In the genomic region with DNA sequence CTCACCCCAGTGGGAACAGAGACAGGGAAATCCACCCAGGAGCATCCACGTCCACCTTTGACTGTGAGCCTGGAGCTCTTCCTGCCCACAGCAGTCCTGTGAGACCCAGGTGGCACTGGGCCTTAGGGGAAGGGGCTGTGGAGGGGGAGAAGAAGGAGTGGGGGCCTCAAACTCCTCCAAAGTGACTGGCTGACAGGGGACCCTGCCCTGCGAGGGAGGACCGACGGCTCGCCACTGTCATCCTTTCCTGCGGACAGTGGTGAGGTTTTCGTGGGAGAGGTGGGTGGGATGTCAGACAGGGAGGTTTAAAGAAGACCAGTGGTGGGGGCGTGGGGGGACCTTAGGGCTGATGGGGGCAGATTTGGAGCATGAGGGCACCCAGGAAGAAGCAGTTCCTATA, we compare ENCODE assay signal across 22 cellular contexts.
"Had no signal": no experiment of that assay in that cellular context is flagged by ENCODE, and none has a peak within 500 bp of the region (broad histone marks: within the 10 kb centered on the region; RNA-seq: fewer than 3 reads in every experiment).

No MANE protein-coding gene starts in this region.

- H3K27me3 ChIP-seq: esophagus muscularis mucosa, gastroesophageal sphincter, pancreas, right lobe of liver, testis had no signal

- H3K27ac ChIP-seq: foreskin keratinocyte, heart left ventricle, neutrophil, pancreas, right lobe of liver, testis, tibial artery had no signal

- H3K4me2 ChIP-seq: smooth muscle cell had no signal

- ATAC-seq: foreskin keratinocyte; gastroesophageal sphincter; naive thymus-derived CD4-positive, alpha-beta T cell; pancreas; stimulated activated memory B cell treated with anti-CD40 and anti-IgM and Interleukin-4, amounts not matched to agents 10 μg/mL and 1 μg/mL and 100 μg/mL, for 72 hours; stimulated activated naive CD8-positive, alpha-beta T cell treated with anti-CD3 and anti-CD28 coated beads, Interleukin-15, Interleukin-2, amounts not matched to agents 100 U/mL and 50 U/mL, for 24 hours had no signal

- H3K9me3 ChIP-seq: esophagus muscularis mucosa, gastroesophageal sphincter, heart left ventricle, mucosa of descending colon, neutrophil, pancreas, right lobe of liver, testis, tibial artery had no signal

- H3K36me3 ChIP-seq: esophagus muscularis mucosa, gastroesophageal sphincter, heart left ventricle, neutrophil, pancreas, right lobe of liver, tibial artery had no signal

- DNase-seq: cerebellar nuclear complex; effector CD8-positive, alpha-beta T cell; endodermal cell; foreskin keratinocyte; immature natural killer cell; islet precursor cell; left ventricle myocardium superior; mucosa of descending colon; naive thymus-derived CD4-positive, alpha-beta T cell; stimulated activated CD4-positive, alpha-beta T cell treated with anti-CD3 and anti-CD28 coated beads, Interleukin-4, amount 100 ng/mL, for 4 hours; stimulated activated naive CD8-positive, alpha-beta T cell treated with anti-CD3 and anti-CD28 coated beads, Interleukin-15, Interleukin-2, amounts not matched to agents 100 U/mL and 50 U/mL, for 24 hours; testis; tibial artery had no signal

- H3K4me3 ChIP-seq: lung, mucosa of descending colon, pancreas, right lobe of liver, smooth muscle cell, testis, tibial artery had no signal

- H3K4me1 ChIP-seq: foreskin keratinocyte, right lobe of liver had no signal
